8 cellular contexts compared by ENCODE assay signal in genomic region chr19:11797491-11797890, GRCh38. TPM values are rescaled to one million over a fixed set of nuclear protein-coding genes. Genes with fewer than 3 reads are reported as not detected.
DNase-seq lines count a peak whose midpoint lies in the region; FAIRE-seq and TF ChIP-seq lines count a peak whose summit lies in the region.

No MANE protein-coding gene starts in this region.

- no peak overlapping the region for H3K56ac ChIP-seq in mesendoderm (ENCODE audit: low read length)

- H3K36me3 ChIP-seq in mesendoderm (ENCODE audit: control insufficient read depth, insufficient read depth, low read length): no peaks in the 10 kb centered on the region

- H4K5ac ChIP-seq in mesendoderm (ENCODE audit: low read length): no peak overlapping the region

- H3K27ac Mint-ChIP-seq in endothelial cell (ENCODE audit: unreplicated experiment): no peak overlapping the region

- H4K8ac ChIP-seq in mesendoderm (ENCODE audit: low read depth, low read length): no peak overlapping the region

- H3K27me3 ChIP-seq in mesendoderm (ENCODE audit: insufficient read depth, low read length, poor library complexity): no peaks in the 10 kb centered on the region

- no peak overlapping the region for H3K27ac ChIP-seq in mesendoderm (ENCODE audit: low read depth, low read length)

- H2BK15ac ChIP-seq in mesendoderm (replicated peaks; ENCODE audit: low read depth): no peak overlapping the region

- H3K9me3 Mint-ChIP-seq in endothelial cell (ENCODE audit: unreplicated experiment): peaks cover 13% of the 10 kb centered on the region

- no peaks in the 10 kb centered on the region for H3K4me1 Mint-ChIP-seq in endothelial cell (ENCODE audit: unreplicated experiment)

- peak; percentile 89 for FAIRE-seq in HTR-8/SVneo (lab: Jason Lieb, UNC)

- H3K4me1 ChIP-seq in mesendoderm (ENCODE audit: control insufficient read depth, low read depth, low read length): no peaks in the 10 kb centered on the region

- no CpG with 5 or more reads among the region's 8 CpGs for WGBS in mesendoderm (ENCODE audit: extremely low coverage, insufficient coverage, low lambda C conversion rate)

- peak; percentile 78 for TF ChIP-seq CTCF in GM12875 (IDR thresholded peaks at IDR 0.05; ENCODE audit: borderline replicate concordance, insufficient read depth, low read depth, low read length)
- peak; percentile 18 for TF ChIP-seq CTCF in endothelial cell (IDR thresholded peaks at IDR 0.05; ENCODE audit: unreplicated experiment)

- no peaks in the 10 kb centered on the region for H3K79me2 ChIP-seq in mesendoderm (ENCODE audit: control insufficient read depth, insufficient read depth, low read length)

- peaks cover 3% of the 10 kb centered on the region for H3K36me3 Mint-ChIP-seq in endothelial cell (ENCODE audit: low read depth, unreplicated experiment)

- no peak overlapping the region for H3K4ac ChIP-seq in mesendoderm (ENCODE audit: low read depth, low read length)

- no peak overlapping the region for H3K4me2 ChIP-seq in mesendoderm (ENCODE audit: low read length)

- H3K79me1 ChIP-seq in mesendoderm (ENCODE audit: low read length): no peaks in the 10 kb centered on the region

- no peak overlapping the region for H3K4me3 Mint-ChIP-seq in endothelial cell (ENCODE audit: unreplicated experiment)

- H2AK5ac ChIP-seq in mesendoderm (ENCODE audit: low read length): no peak overlapping the region

- no peak overlapping the region for H2BK5ac ChIP-seq in mesendoderm (ENCODE audit: low read length)

- H3K23ac ChIP-seq in mesendoderm (ENCODE audit: low read length): no peak overlapping the region

- no peak overlapping the region for H3K9ac ChIP-seq in mesendoderm (ENCODE audit: low read length)

- H3K18ac ChIP-seq in mesendoderm (ENCODE audit: low read length): no peak overlapping the region

- DNase-seq in HTR-8/SVneo (ENCODE audit: insufficient read length, low spot score) (peak; percentile 91), NOMO-1 (lab: John Stamatoyannopoulos, UW; ENCODE audit: unreplicated experiment in 2 of 2) (peak; percentile 63 to 77), endothelial cell (ENCODE audit: low spot score) (peak; percentile 10), mesendoderm (peak; percentile 78), cortex of kidney (lab: John Stamatoyannopoulos, UW) (no peak)
- peak; percentile 66 for DNase-seq in activated CD8-positive, alpha-beta memory T cell treated with anti-CD3 and anti-CD28 coated beads, Interleukin-2, amount 50 U/mL, for 1 hour (ENCODE audit: extremely low read depth)
- peak; percentile 45 for DNase-seq in stimulated activated CD8-positive, alpha-beta memory T cell treated with anti-CD3 and anti-CD28 coated beads, Interleukin-12 subunit alpha, Interleukin-12 subunit beta, amount 100 ng/mL, for 4 hours (ENCODE audit: low read depth)

- no peak overlapping the region for H2BK120ac ChIP-seq in mesendoderm (ENCODE audit: low read depth, low read length)

- H3K4me3 ChIP-seq in GM12875 (ENCODE audit: low read depth, low read length) (no peak overlapping the region), mesendoderm (ENCODE audit: low read length) (no peak overlapping the region)

- peaks cover 1% of the 10 kb centered on the region for H3K27me3 Mint-ChIP-seq in endothelial cell (ENCODE audit: unreplicated experiment)

RNA-seq across cellular contexts. Expression of gene ZNF491, which starts 0.8 kb away (rescaled TPM):
- not detected for total RNA-seq in endothelial cell (ENCODE audit: unreplicated experiment)
- 0.20 TPM for polyA plus RNA-seq in mesendoderm (2013, experiment 1 of 2)
- polyA plus RNA-seq in mesendoderm (2013, experiment 2 of 2): 0.17 TPM

RNA-seq across cellular contexts. Expression of gene ZNF440, which starts 16.6 kb away (rescaled TPM):
- total RNA-seq in endothelial cell (ENCODE audit: unreplicated experiment): 0.44 TPM
- polyA plus RNA-seq in mesendoderm (2013, experiment 1 of 2): 2.6 TPM
- 2.3 TPM for polyA plus RNA-seq in mesendoderm (2013, experiment 2 of 2)

RNA-seq across cellular contexts. Expression of gene ZNF441, which starts 30.7 kb away (rescaled TPM):
- 0.05 TPM for total RNA-seq in endothelial cell (ENCODE audit: unreplicated experiment)
- polyA plus RNA-seq in mesendoderm (2013, experiment 1 of 2): 0.18 TPM
- 0.31 TPM for polyA plus RNA-seq in mesendoderm (2013, experiment 2 of 2)

RNA-seq across cellular contexts. Expression of gene ZNF439, which starts 51.0 kb away (rescaled TPM):
- 0.18 TPM for total RNA-seq in endothelial cell (ENCODE audit: unreplicated experiment)
- 0.24 TPM for polyA plus RNA-seq in mesendoderm (2013, experiment 1 of 2)
- polyA plus RNA-seq in mesendoderm (2013, experiment 2 of 2): 0.17 TPM

RNA-seq across cellular contexts. Expression of gene ZNF823, which starts 58.7 kb away (rescaled TPM):
- total RNA-seq in endothelial cell (ENCODE audit: unreplicated experiment): 6.7 TPM
- polyA plus RNA-seq in mesendoderm (2013, experiment 1 of 2): 2.2 TPM
- polyA plus RNA-seq in mesendoderm (2013, experiment 2 of 2): 2.0 TPM
